In genomic region chr17:7889166-7889584, GRCh38 we compare ENCODE assay signal across 9 cellular contexts. TPM values are rescaled to one million over a fixed set of nuclear protein-coding genes. Genes with fewer than 3 reads are reported as not detected.
A peak's percentile ranks its signal among the peaks of the same experiment; 100 is the strongest.
DNase-seq lines count a peak whose midpoint lies in the region; ATAC-seq and TF ChIP-seq lines count a peak whose summit lies in the region.
"Had no signal": no experiment of that assay in that cellular context is flagged by ENCODE, and none has a peak within 500 bp of the region (broad histone marks: within the 10 kb centered on the region; RNA-seq: fewer than 3 reads in every experiment).

No MANE protein-coding gene starts in this region.

- peaks cover 33% of the 10 kb centered on the region for H3K79me2 ChIP-seq in HCT116 (ENCODE audit: insufficient read depth, low read length)

- no peak; the same call in 1 of the 2 replicates for TF ChIP-seq RAD21 in HCT116 (IDR thresholded peaks at IDR 0.05; ENCODE audit: low read depth)

- no peaks in the 10 kb centered on the region for H4K20me1 ChIP-seq in HCT116 (ENCODE audit: insufficient read depth)

- H3K36me3 ChIP-seq in HCT116 (ENCODE audit: control insufficient read depth in 1 of 2, insufficient read depth in 2 of 2, low read length in 2 of 2): peaks cover 13 to 15% of the 10 kb centered on the region in 2 experiments; a peak in 3 of 4 replicates

- H3K9me2 ChIP-seq in HCT116 (ENCODE audit: insufficient read depth): no peaks in the 10 kb centered on the region

- RAD21 ChIA-PET in HCT116 (lab: Charles Lee; ENCODE audit: low non-redundant PET in 1 of 2, low total read pairs in 2 of 2, uncharacterized antibody in 2 of 2, unreplicated experiment in 2 of 2): no interaction called here

- intact Hi-C loops in HCT116 (cut with micrococcal nuclease): no loop called here

- no peaks in the 10 kb centered on the region for H3K9me3 Mint-ChIP-seq in activated naive CD8-positive, alpha-beta T cell treated with anti-CD3 and anti-CD28 coated beads, Interleukin-2, amount 50 U/mL, for 24 hours

- no peaks in the 10 kb centered on the region for H3K27me3 ChIP-seq in AG04450 (ENCODE audit: control insufficient read depth, insufficient read depth, low read length)
- H3K27me3 ChIP-seq in HCT116 (ENCODE audit: insufficient read depth, low read length): no peaks in the 10 kb centered on the region

- H3K4me2 ChIP-seq in HCT116 (ENCODE audit: low read length): peak overlapping the region; percentile 99

- H3K9ac ChIP-seq in HCT116 (ENCODE audit: low read length): peak overlapping the region; percentile 77

- H2AFZ ChIP-seq in HCT116 (ENCODE audit: low read depth, low read length, poor library complexity, severe bottlenecking): no peak overlapping the region

- H3K4me3 Mint-ChIP-seq in activated naive CD8-positive, alpha-beta T cell treated with anti-CD3 and anti-CD28 coated beads, Interleukin-2, amount 50 U/mL, for 24 hours: no peak overlapping the region

- TF ChIP-seq POLR2A in HCT116 (IDR thresholded peaks at IDR 0.05; ENCODE audit: borderline replicate concordance, extremely low read depth, insufficient read depth, insufficient read length): no peak

- TF ChIP-seq CTCF in AG04450 (IDR thresholded peaks at IDR 0.05; ENCODE audit: low read depth, low read length) (peak; percentile 48), HCT116 (IDR thresholded peaks at IDR 0.05 in 2 of 3, conservative IDR thresholded peaks at IDR 0.05 in 1 of 3; ENCODE audit: borderline replicate concordance in 1 of 3, insufficient read depth in 1 of 3, low read depth in 2 of 3, low read length in 2 of 3) (peak in 2 of 3 experiments; percentile 49 to 56; a peak in 4 of 6 replicates)

- CTCF ChIA-PET in AG04450 (lab: Charles Lee) (interaction anchor here (0.9 kb wide), 1 partner anchor 9 kb away, joined by 3 read pairs; no protein-coding TSS in a partner anchor), HCT116 (lab: Charles Lee) (interaction anchor here (1.0 kb wide), 1 partner anchor 101 kb away, joined by 4 read pairs; no protein-coding TSS in a partner anchor)

- no peaks in the 10 kb centered on the region for H3K27me3 Mint-ChIP-seq in activated naive CD8-positive, alpha-beta T cell treated with anti-CD3 and anti-CD28 coated beads, Interleukin-2, amount 50 U/mL, for 24 hours
- H3K27me3 Mint-ChIP-seq: naive thymus-derived CD8-positive, alpha-beta T cell had no signal

- H3K27ac ChIP-seq in AG04450 (ENCODE audit: low read depth, low read length): peak overlapping the region; percentile 77
- peak overlapping the region; percentile 97 for H3K27ac ChIP-seq in HCT116 (ENCODE audit: low read depth, low read length)

- H3K27ac Mint-ChIP-seq in activated naive CD8-positive, alpha-beta T cell treated with anti-CD3 and anti-CD28 coated beads, Interleukin-2, amount 50 U/mL, for 24 hours: no peak overlapping the region

- H3K9me3 ChIP-seq in AG04450 (ENCODE audit: control insufficient read depth, insufficient read depth, low read length): no peaks in the 10 kb centered on the region; the same call in 1 of the 2 replicates
- H3K9me3 ChIP-seq in HCT116 (ENCODE audit: control insufficient read depth in 1 of 2, insufficient read depth in 1 of 2, low read depth in 1 of 2, low read length in 2 of 2): no peaks in the 10 kb centered on the region

- peak; percentile 46 for ATAC-seq in HCT116
- ATAC-seq in activated naive CD8-positive, alpha-beta T cell treated with anti-CD3 and anti-CD28 coated beads, Interleukin-2, amount 50 U/mL, for 24 hours: no peak
- ATAC-seq in GM21360 (IDR thresholded peaks at IDR 0.05; ENCODE audit: unreplicated experiment): no peak
- no peak for ATAC-seq in HG03095 (IDR thresholded peaks at IDR 0.05; ENCODE audit: unreplicated experiment)

- DNase-seq in AG04450 (ENCODE audit: low read depth, low spot score) (peak; percentile 67), HCT116 (ENCODE audit: low read depth, low spot score) (peak; percentile 74), NCI-H82 treated with DMSO at 0.1 percent for 48 hours (lab: John Stamatoyannopoulos, UW; ENCODE audit: unreplicated experiment) (peak; percentile 50), globus pallidus (ENCODE audit: low spot score) (peak; percentile 98), occipital lobe (lab: John Stamatoyannopoulos, UW) (peak; percentile 89)
- peak; percentile 58 for DNase-seq in activated naive CD8-positive, alpha-beta T cell treated with anti-CD3 and anti-CD28 coated beads, Interleukin-2, amount 50 U/mL, for 24 hours

- H3K4me1 Mint-ChIP-seq in activated naive CD8-positive, alpha-beta T cell treated with anti-CD3 and anti-CD28 coated beads, Interleukin-2, amount 50 U/mL, for 24 hours: peaks cover 10% of the 10 kb centered on the region

- BruUV-seq in HCT116 (replicated peaks; lab: Mats Ljungman, UMichigan): no TSS peak

- H3K4me3 ChIP-seq in AG04450 (ENCODE audit: low read depth, low read length) (peak overlapping the region; percentile 66), HCT116 (replicated peaks in 1 of 2; ENCODE audit: low read depth in 1 of 2, low read length in 2 of 2) (peak overlapping the region in 1 of 2 experiments; percentile 82; a peak in 2 of 4 replicates)

- POLR2A ChIA-PET in AG04450 (lab: Yijun Ruan, JAX) (interaction anchor here (0.7 to 1.3 kb wide), 3 partner anchors 8 to 32 kb away, joined by 3 to 9 read pairs (median 4); partner anchors contain the start of gene NAA38), HCT116 (lab: Charles Lee) (no interaction called here)

- peaks cover 30 to 45% of the 10 kb centered on the region in 2 experiments for H3K4me1 ChIP-seq in HCT116 (ENCODE audit: control insufficient read depth in 1 of 2, insufficient read depth in 2 of 2, low read length in 2 of 2)

- H3K36me3 Mint-ChIP-seq in activated naive CD8-positive, alpha-beta T cell treated with anti-CD3 and anti-CD28 coated beads, Interleukin-2, amount 50 U/mL, for 24 hours (ENCODE audit: low read depth): peaks cover 32% of the 10 kb centered on the region

TF ChIP-seq in HCT116, 20 proteins besides CTCF, POLR2A, EP300 and RAD21 (continues in another document):
- TF ChIP-seq FOSL1 (IDR thresholded peaks at IDR 0.05; ENCODE audit: low read depth) (no peak), ELF1 (IDR thresholded peaks at IDR 0.05; ENCODE audit: borderline replicate concordance, low read depth) (no peak), YY1 (IDR thresholded peaks at IDR 0.05; ENCODE audit: extremely low read depth, insufficient replicate concordance, low read depth, low read length) (no peak), ZBTB33 (IDR thresholded peaks at IDR 0.05; ENCODE audit: extremely low read depth, insufficient replicate concordance, low read length) (no peak), POLR2AphosphoS5 (IDR thresholded peaks at IDR 0.05; ENCODE audit: low read depth, low read length) (peak; percentile 50), EGR1 (IDR thresholded peaks at IDR 0.05; ENCODE audit: low read depth) (no peak), MAX (IDR thresholded peaks at IDR 0.05) (peak; percentile 25; the same call in 1 of the 2 replicates), CEBPB (IDR thresholded peaks at IDR 0.05; ENCODE audit: low read depth) (no peak), SP1 (IDR thresholded peaks at IDR 0.05; ENCODE audit: low read depth) (0 out of 2 replicates have a peak, but pooled peaks have one; percentile 36), SIN3A (IDR thresholded peaks at IDR 0.05; ENCODE audit: low read depth) (no peak), EZH2phosphoT487 (IDR thresholded peaks at IDR 0.05; ENCODE audit: borderline replicate concordance) (no peak), EZH2 (IDR thresholded peaks at IDR 0.05) (no peak), ZNF274 (IDR thresholded peaks at IDR 0.05; ENCODE audit: low read depth, low read length) (no peak), CBX3 (IDR thresholded peaks at IDR 0.05; ENCODE audit: low read depth) (no peak), ZFX (IDR thresholded peaks at IDR 0.05) (no peak)

RNA-seq across cellular contexts. Expression of gene CHD3, which starts 0.6 kb away (rescaled TPM):
- polyA plus RNA-seq in AG04450 (2011; rRNA removed): 50.0 and 68.6 TPM in 2 replicates
- 155 and 187 TPM in 2 replicates for polyA minus RNA-seq in AG04450 (2011; rRNA and poly(A)+ RNA removed)
- total RNA-seq in HCT116 (2021; ENCODE audit: unreplicated experiment): 54.8 TPM
- 54.9 and 63.8 TPM in 2 replicates for polyA plus RNA-seq in HCT116 (2012)
- total RNA-seq in occipital lobe: 337 TPM

RNA-seq across cellular contexts. Expression of gene RNF227, which starts 26.9 kb away (rescaled TPM):
- polyA plus RNA-seq in AG04450 (2011; rRNA removed): 1.3 and 1.4 TPM in 2 replicates
- polyA minus RNA-seq in AG04450 (2011; rRNA and poly(A)+ RNA removed): 0.56 and 0.60 TPM in 2 replicates
- total RNA-seq in HCT116 (2021; ENCODE audit: unreplicated experiment) (0.74 TPM), occipital lobe (7.3 TPM)
- polyA plus RNA-seq in HCT116 (2012): 0.29 and 1.2 TPM in 2 replicates

RNA-seq across cellular contexts. Expression of gene CYB5D1, which starts 31.4 kb away (rescaled TPM):
- polyA plus RNA-seq in AG04450 (2011; rRNA removed): 6.9 and 8.1 TPM in 2 replicates
- 5.3 and 8.7 TPM in 2 replicates for polyA minus RNA-seq in AG04450 (2011; rRNA and poly(A)+ RNA removed)
- 21.5 TPM for total RNA-seq in HCT116 (2021; ENCODE audit: unreplicated experiment)
- 16.0 and 17.9 TPM in 2 replicates for polyA plus RNA-seq in HCT116 (2012)
- 14.2 TPM for total RNA-seq in occipital lobe

RNA-seq across cellular contexts. Expression of gene NAA38, which starts 31.8 kb away (rescaled TPM):
- polyA plus RNA-seq in AG04450 (2011; rRNA removed): 49.3 and 59.0 TPM in 2 replicates
- 10.9 and 15.8 TPM in 2 replicates for polyA minus RNA-seq in AG04450 (2011; rRNA and poly(A)+ RNA removed)
- total RNA-seq in HCT116 (2021; ENCODE audit: unreplicated experiment) (103 TPM), occipital lobe (20.1 TPM)
- 148 and 157 TPM in 2 replicates for polyA plus RNA-seq in HCT116 (2012)

RNA-seq across cellular contexts. Expression of gene TMEM88, which starts 34.3 kb away (rescaled TPM):
- polyA plus RNA-seq in AG04450 (2011; rRNA removed): 0.29 and 0.45 TPM in 2 replicates
- 0.78 TPM in 1 of 2 replicates, not detected in the other for polyA minus RNA-seq in AG04450 (2011; rRNA and poly(A)+ RNA removed)
- total RNA-seq in HCT116 (2021; ENCODE audit: unreplicated experiment): 2.8 TPM
- polyA plus RNA-seq in HCT116 (2012): 0.82 and 1.8 TPM in 2 replicates
- total RNA-seq in occipital lobe: 1.2 TPM
- polyA plus RNA-seq: naive thymus-derived CD8-positive, alpha-beta T cell had no signal
